Comparison of ENCODE assay signal across 8 cellular contexts in genomic region chr6:31738048-31738979, GRCh38. TPM values are rescaled to one million over a fixed set of nuclear protein-coding genes. Genes with fewer than 3 reads are reported as not detected.
DNase-seq lines count a peak whose midpoint lies in the region; ATAC-seq and TF ChIP-seq lines count a peak whose summit lies in the region.

No MANE protein-coding gene starts in this region.

- peak overlapping the region; percentile 99 for H3K4me2 ChIP-seq in Loucy (ENCODE audit: low read depth, low read length, poor library complexity, severe bottlenecking)

- peaks cover 54% of the 10 kb centered on the region for H3K4me1 ChIP-seq in Loucy (ENCODE audit: insufficient read depth, low read length, poor library complexity, severe bottlenecking)
- H3K4me1 ChIP-seq in body of pancreas: peaks cover 58% of the 10 kb centered on the region

- H3K9me3 ChIP-seq in Loucy (ENCODE audit: insufficient read depth, low read depth, low read length): no peaks in the 10 kb centered on the region
- H3K9me3 ChIP-seq in body of pancreas: no peaks in the 10 kb centered on the region

- 0 to 3% methylated on average over 6 of the region's 6 CpGs for WGBS in body of pancreas, 2 donors

- H3K36me3 ChIP-seq in Loucy (ENCODE audit: insufficient read depth, low read length) (peaks cover 10% of the 10 kb centered on the region), body of pancreas (replicated peaks in 1 of 2; ENCODE audit: insufficient read depth in 1 of 2, low read depth in 2 of 2) (peaks cover 0 to 2% of the 10 kb centered on the region in 2 donors)

- H4K20me1 ChIP-seq in Loucy (ENCODE audit: insufficient read depth, low read length, poor library complexity, severe bottlenecking): peaks cover 18% of the 10 kb centered on the region

- H3K9ac ChIP-seq in Loucy (ENCODE audit: low read depth, low read length, poor library complexity, severe bottlenecking): peak overlapping the region; percentile 100

- H2AFZ ChIP-seq in Loucy (ENCODE audit: low read length): no peak overlapping the region

- ATAC-seq in body of pancreas (peak; percentile 12), HG02588 (IDR thresholded peaks at IDR 0.05; ENCODE audit: unreplicated experiment) (no peak), HG02938 (IDR thresholded peaks at IDR 0.05; ENCODE audit: unreplicated experiment) (no peak)

- H3K27me3 ChIP-seq in Loucy (ENCODE audit: insufficient read depth, low read length, poor library complexity, severe bottlenecking) (peaks cover 9% of the 10 kb centered on the region), body of pancreas (no peaks in the 10 kb centered on the region)

- peak; percentile 90 for DNase-seq in GM12865 (ENCODE audit: low read depth)
- peak; percentile 90 for DNase-seq in SW480 (ENCODE audit: low spot score)
- peak; percentile 62 to 84 (median 82) for DNase-seq in body of pancreas
- DNase-seq in kidney tubule cell (ENCODE audit: low spot score): peak; percentile 91
- DNase-seq in stimulated activated CD4-positive, alpha-beta T cell treated with anti-CD3 and anti-CD28 coated beads, Interleukin-4, amount 100 ng/mL, for 4 hours: peak; percentile 30 to 71

- no peak for TF ChIP-seq CTCF in GM12865 (IDR thresholded peaks at IDR 0.05; ENCODE audit: insufficient read depth, low read depth, low read length, missing control alignments)
- TF ChIP-seq CTCF in Loucy (conservative IDR thresholded peaks at IDR 0.05; ENCODE audit: low read length): peak; percentile 52
- TF ChIP-seq CTCF in body of pancreas (IDR thresholded peaks at IDR 0.05): peak in 4 of 7 experiments; percentile 25 to 47 (median 44)

- intact Hi-C loops in body of pancreas (cut with DNase I): no loop called here

- H3K79me2 ChIP-seq in Loucy (ENCODE audit: insufficient read depth, low read length): peaks cover 65% of the 10 kb centered on the region

- no peaks in the 10 kb centered on the region for H3K9me2 ChIP-seq in Loucy (replicated peaks; ENCODE audit: low read depth, low read length)

- peaks cover 10% of the 10 kb centered on the region for H3F3A ChIP-seq in Loucy (ENCODE audit: low read depth)

- H3K27ac ChIP-seq in body of pancreas: peak overlapping the region; percentile 68 to 91 (median 88)

- peak in 1 of 3 donors; percentile 43 for TF ChIP-seq POLR2A in body of pancreas (IDR thresholded peaks at IDR 0.05)

- H3K4me3 ChIP-seq in GM12865 (ENCODE audit: low read depth, low read length): peak overlapping the region; percentile 56
- peak overlapping the region; percentile 100 for H3K4me3 ChIP-seq in Loucy (ENCODE audit: low read length, poor library complexity, severe bottlenecking)
- H3K4me3 ChIP-seq in body of pancreas: no peak overlapping the region

RNA-seq across cellular contexts. Expression of gene MSH5, which starts 1.5 kb away (rescaled TPM):
- 10 to 100 TPM in 1 of 2 donors, 1 to 10 TPM in 1; 6.7 to 12.9 TPM for total RNA-seq in body of pancreas

RNA-seq across cellular contexts. Expression of gene CLIC1, which starts 2.0 kb away (rescaled TPM):
- 10 to 100 TPM; 68.9 to 92.9 TPM for total RNA-seq in body of pancreas

RNA-seq across cellular contexts. Expression of gene DDAH2, which starts 9.2 kb away (rescaled TPM):
- 10 to 100 TPM; 23.6 to 40.5 TPM for total RNA-seq in body of pancreas

RNA-seq across cellular contexts. Expression of gene MPIG6B, which starts 15.1 kb away (rescaled TPM):
- total RNA-seq in body of pancreas: not detected

RNA-seq across cellular contexts. Expression of gene LY6G6C, which starts 16.8 kb away (rescaled TPM):
- total RNA-seq in body of pancreas: not detected

Comparison
In these comparisons a context has a peak if more than half of its experiments do, and no peak if none do; other contexts are left out.
1. H3K4me3 ChIP-seq: peak in GM12865 (single experiment) and Loucy (single experiment); none in body of pancreas (0 of 2).
2. Peak in every context shown above with its lines, with median percentiles within 50 percentile points of each other: DNase-seq.